ENCODE assay signal across 2 cellular contexts in genomic region chr7:55514546-55515265, GRCh38.
TF ChIP-seq lines count a peak whose summit lies in the region.

No MANE protein-coding gene starts in this region.

TF ChIP-seq in HepG2, 621 proteins besides CTCF, POLR2A, EP300 and RAD21:
- TF ChIP-seq ZNF367 (CRISPR knock-in tag; IDR thresholded peaks at IDR 0.05; ENCODE audit: borderline replicate concordance), result no peak
- no peak for TF ChIP-seq FOXO4 (CRISPR knock-in tag; conservative IDR thresholded peaks at IDR 0.05)
- no peak for TF ChIP-seq SMC3 (IDR thresholded peaks at IDR 0.05; ENCODE audit: low read length)

TF ChIP-seq in SK-N-SH treated with all-trans-retinoic acid at 6 μM for 48 hours, 23 proteins besides CTCF, POLR2A, EP300 and RAD21 (continued from another document):
- TF ChIP-seq RARB (CRISPR knock-in tag; IDR thresholded peaks at IDR 0.05), result no peak
- TF ChIP-seq GLIS3 (CRISPR knock-in tag; IDR thresholded peaks at IDR 0.05), result no peak
- no peak for TF ChIP-seq CSDC2 (CRISPR knock-in tag; IDR thresholded peaks at IDR 0.05)
- TF ChIP-seq PPARA (CRISPR knock-in tag; IDR thresholded peaks at IDR 0.05; ENCODE audit: borderline replicate concordance), result no peak
- TF ChIP-seq, protein P1, sequence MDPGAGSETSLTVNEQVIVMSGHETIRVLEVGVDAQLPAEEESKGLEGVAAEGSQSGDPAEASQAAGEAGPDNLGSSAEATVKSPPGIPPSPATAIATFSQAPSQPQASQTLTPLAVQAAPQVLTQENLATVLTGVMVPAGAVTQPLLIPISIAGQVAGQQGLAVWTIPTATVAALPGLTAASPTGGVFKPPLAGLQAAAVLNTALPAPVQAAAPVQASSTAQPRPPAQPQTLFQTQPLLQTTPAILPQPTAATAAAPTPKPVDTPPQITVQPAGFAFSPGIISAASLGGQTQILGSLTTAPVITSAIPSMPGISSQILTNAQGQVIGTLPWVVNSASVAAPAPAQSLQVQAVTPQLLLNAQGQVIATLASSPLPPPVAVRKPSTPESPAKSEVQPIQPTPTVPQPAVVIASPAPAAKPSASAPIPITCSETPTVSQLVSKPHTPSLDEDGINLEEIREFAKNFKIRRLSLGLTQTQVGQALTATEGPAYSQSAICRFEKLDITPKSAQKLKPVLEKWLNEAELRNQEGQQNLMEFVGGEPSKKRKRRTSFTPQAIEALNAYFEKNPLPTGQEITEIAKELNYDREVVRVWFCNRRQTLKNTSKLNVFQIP (CRISPR knock-in tag; IDR thresholded peaks at IDR 0.05; ENCODE audit: borderline replicate concordance, low read depth), result no peak
- TF ChIP-seq ZFP30 (CRISPR knock-in tag; IDR thresholded peaks at IDR 0.05), result no peak
- TF ChIP-seq ZNF8 (CRISPR knock-in tag; IDR thresholded peaks at IDR 0.05), result no peak
- TF ChIP-seq ESRRG (CRISPR knock-in tag; IDR thresholded peaks at IDR 0.05), result no peak
- no peak for TF ChIP-seq TOX (CRISPR knock-in tag; IDR thresholded peaks at IDR 0.05; ENCODE audit: borderline replicate concordance)
- no peak for TF ChIP-seq ZNF565 (CRISPR knock-in tag; conservative IDR thresholded peaks at IDR 0.05; ENCODE audit: low read depth)
- TF ChIP-seq ISL1 (CRISPR knock-in tag; IDR thresholded peaks at IDR 0.05), result no peak
- TF ChIP-seq ZC3H10 (CRISPR knock-in tag; IDR thresholded peaks at IDR 0.05), result no peak
- no peak for TF ChIP-seq CREB5 (CRISPR knock-in tag; IDR thresholded peaks at IDR 0.05; ENCODE audit: low read depth)
- no peak for TF ChIP-seq OSR1 (CRISPR knock-in tag; IDR thresholded peaks at IDR 0.05)
- TF ChIP-seq, protein P2, sequence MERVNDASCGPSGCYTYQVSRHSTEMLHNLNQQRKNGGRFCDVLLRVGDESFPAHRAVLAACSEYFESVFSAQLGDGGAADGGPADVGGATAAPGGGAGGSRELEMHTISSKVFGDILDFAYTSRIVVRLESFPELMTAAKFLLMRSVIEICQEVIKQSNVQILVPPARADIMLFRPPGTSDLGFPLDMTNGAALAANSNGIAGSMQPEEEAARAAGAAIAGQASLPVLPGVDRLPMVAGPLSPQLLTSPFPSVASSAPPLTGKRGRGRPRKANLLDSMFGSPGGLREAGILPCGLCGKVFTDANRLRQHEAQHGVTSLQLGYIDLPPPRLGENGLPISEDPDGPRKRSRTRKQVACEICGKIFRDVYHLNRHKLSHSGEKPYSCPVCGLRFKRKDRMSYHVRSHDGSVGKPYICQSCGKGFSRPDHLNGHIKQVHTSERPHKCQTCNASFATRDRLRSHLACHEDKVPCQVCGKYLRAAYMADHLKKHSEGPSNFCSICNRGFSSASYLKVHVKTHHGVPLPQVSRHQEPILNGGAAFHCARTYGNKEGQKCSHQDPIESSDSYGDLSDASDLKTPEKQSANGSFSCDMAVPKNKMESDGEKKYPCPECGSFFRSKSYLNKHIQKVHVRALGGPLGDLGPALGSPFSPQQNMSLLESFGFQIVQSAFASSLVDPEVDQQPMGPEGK (CRISPR knock-in tag; IDR thresholded peaks at IDR 0.05; ENCODE audit: borderline replicate concordance), result no peak
- no peak for TF ChIP-seq ARNTL (CRISPR knock-in tag; IDR thresholded peaks at IDR 0.05; ENCODE audit: borderline replicate concordance, low read depth)
